Comparison of ENCODE assay signal across 14 cellular contexts in genomic region chr4:186781032-186781917, GRCh38. TPM values are rescaled to one million over a fixed set of nuclear protein-coding genes. Genes with fewer than 3 reads are reported as not detected.
DNase-seq lines count a peak whose midpoint lies in the region; ATAC-seq and TF ChIP-seq lines count a peak whose summit lies in the region.
"Had no signal": no experiment of that assay in that cellular context is flagged by ENCODE, and none has a peak within 500 bp of the region (broad histone marks: within the 10 kb centered on the region; RNA-seq: fewer than 3 reads in every experiment).

No MANE protein-coding gene starts in this region.

- DNase-seq in HCT116 (ENCODE audit: low read depth, low spot score) (peak; percentile 66), RWPE2 (ENCODE audit: low spot score) (peak; percentile 72), fibroblast of pulmonary artery (ENCODE audit: low read depth) (peak; percentile 74), prostate gland (ENCODE audit: low spot score) (peak; percentile 46), suprapubic skin (ENCODE audit: low spot score in 2 of 2) (no peak)
- DNase-seq in activated naive CD4-positive, alpha-beta T cell (lab: John Stamatoyannopoulos, UW) = no peak
- DNase-seq in activated T-helper 2 cell treated with anti-CD3 and anti-CD28 coated beads, Interferon-gamma antibody, Interleukin-2, Interleukin-4, amounts not matched to agents 10 μg/mL and 5 μg/mL and 100 μg/mL, durations not matched to agents 14 hours and 24 hours and 36 hours (ENCODE audit: low spot score) = no peak
- DNase-seq: activated naive CD8-positive, alpha-beta T cell treated with anti-CD3 and anti-CD28 coated beads, Interleukin-2, amount 10 ng/mL, durations not matched to agents 7 days and 5 days; dorsolateral prefrontal cortex; NCI-H1436; NCI-H524; Right ventricle myocardium superior; testis had no signal

- no peaks in the 10 kb centered on the region for H3K27me3 Mint-ChIP-seq in activated T-helper 2 cell treated with anti-CD3 and anti-CD28 coated beads, Interferon-gamma antibody, Interleukin-2, Interleukin-4, amounts not matched to agents 10 μg/mL and 5 μg/mL and 100 μg/mL, durations not matched to agents 14 hours and 24 hours and 36 hours (ENCODE audit: low read depth)
- H3K27me3 Mint-ChIP-seq: activated naive CD8-positive, alpha-beta T cell treated with anti-CD3 and anti-CD28 coated beads, Interleukin-2, amount 10 ng/mL, durations not matched to agents 7 days and 5 days had no signal

- BruUV-seq in HCT116 (replicated peaks; lab: Mats Ljungman, UMichigan) = no TSS peak

- TF ChIP-seq CTCF in HCT116 (IDR thresholded peaks at IDR 0.05 in 2 of 3, conservative IDR thresholded peaks at IDR 0.05 in 1 of 3; ENCODE audit: borderline replicate concordance in 1 of 3, insufficient read depth in 1 of 3, low read depth in 2 of 3, low read length in 2 of 3) (no peak), RWPE2 (IDR thresholded peaks at IDR 0.05; ENCODE audit: poor library complexity, severe bottlenecking) (no peak), fibroblast of pulmonary artery (IDR thresholded peaks at IDR 0.05; ENCODE audit: low read length, missing control alignments) (no peak), prostate gland (IDR thresholded peaks at IDR 0.05) (no peak), suprapubic skin (IDR thresholded peaks at IDR 0.05) (no peak)

- H2AFZ ChIP-seq in HCT116 (ENCODE audit: low read depth, low read length, poor library complexity, severe bottlenecking) = peak overlapping the region; percentile 90

- POLR2A ChIA-PET in HCT116 (lab: Charles Lee) = interaction anchor here (1.7 kb wide), 1 partner anchor 16 kb away, joined by 8 read pairs; no protein-coding TSS in a partner anchor

- H4K20me1 ChIP-seq in HCT116 (ENCODE audit: insufficient read depth) = no peaks in the 10 kb centered on the region

- H3K27ac Mint-ChIP-seq in activated T-helper 2 cell treated with anti-CD3 and anti-CD28 coated beads, Interferon-gamma antibody, Interleukin-2, Interleukin-4, amounts not matched to agents 10 μg/mL and 5 μg/mL and 100 μg/mL, durations not matched to agents 14 hours and 24 hours and 36 hours = no peak overlapping the region
- H3K27ac Mint-ChIP-seq: activated naive CD8-positive, alpha-beta T cell treated with anti-CD3 and anti-CD28 coated beads, Interleukin-2, amount 10 ng/mL, durations not matched to agents 7 days and 5 days had no signal

- TF ChIP-seq RAD21 in HCT116 (IDR thresholded peaks at IDR 0.05; ENCODE audit: low read depth) = no peak

- H3K27me3 ChIP-seq in HCT116 (ENCODE audit: insufficient read depth, low read length) (no peaks in the 10 kb centered on the region), RWPE2 (ENCODE audit: insufficient read depth, poor library complexity, severe bottlenecking) (no peaks in the 10 kb centered on the region), prostate gland (replicated peaks; ENCODE audit: insufficient read depth) (no peaks in the 10 kb centered on the region), suprapubic skin (no peaks in the 10 kb centered on the region)
- H3K27me3 ChIP-seq: testis had no signal

- H3K9me3 ChIP-seq in HCT116 (ENCODE audit: control insufficient read depth in 1 of 2, insufficient read depth in 1 of 2, low read depth in 1 of 2, low read length in 2 of 2) (no peaks in the 10 kb centered on the region), RWPE2 (ENCODE audit: severe bottlenecking) (no peaks in the 10 kb centered on the region), prostate gland (no peaks in the 10 kb centered on the region), suprapubic skin (no peaks in the 10 kb centered on the region)
- H3K9me3 ChIP-seq: testis had no signal

- RAD21 ChIA-PET in HCT116 (lab: Charles Lee; ENCODE audit: low non-redundant PET in 1 of 2, low total read pairs in 2 of 2, uncharacterized antibody in 2 of 2, unreplicated experiment in 2 of 2) = no interaction called here

- peaks cover 19% of the 10 kb centered on the region for H3K9me3 Mint-ChIP-seq in activated T-helper 2 cell treated with anti-CD3 and anti-CD28 coated beads, Interferon-gamma antibody, Interleukin-2, Interleukin-4, amounts not matched to agents 10 μg/mL and 5 μg/mL and 100 μg/mL, durations not matched to agents 14 hours and 24 hours and 36 hours

- intact Hi-C loops in HCT116 (cut with micrococcal nuclease) (no loop called here), prostate gland (cut with DNase I) (no loop called here)
- intact Hi-C loops in activated T-helper 2 cell treated with anti-CD3 and anti-CD28 coated beads, Interferon-gamma antibody, Interleukin-2, Interleukin-4, amounts not matched to agents 10 μg/mL and 5 μg/mL and 100 μg/mL, durations not matched to agents 14 hours and 24 hours and 36 hours (cut with micrococcal nuclease) = no loop called here

- H3K4me3 ChIP-seq in HCT116 (replicated peaks in 1 of 2; ENCODE audit: low read depth in 1 of 2, low read length in 2 of 2) (no peak overlapping the region), RWPE2 (ENCODE audit: severe bottlenecking) (no peak overlapping the region), fibroblast of pulmonary artery (replicated peaks; ENCODE audit: low read depth, low read length) (no peak overlapping the region), prostate gland (no peak overlapping the region), suprapubic skin (no peak overlapping the region)
- H3K4me3 ChIP-seq: dorsolateral prefrontal cortex, testis had no signal

- H3K79me2 ChIP-seq in HCT116 (ENCODE audit: insufficient read depth, low read length) = no peaks in the 10 kb centered on the region

- no peak overlapping the region for H3K27ac ChIP-seq in HCT116 (ENCODE audit: low read depth, low read length)
- peak overlapping the region; percentile 93 for H3K27ac ChIP-seq in RWPE2 (ENCODE audit: poor library complexity, severe bottlenecking)
- H3K27ac ChIP-seq in prostate gland = no peak overlapping the region
- no peak overlapping the region for H3K27ac ChIP-seq in suprapubic skin
- H3K27ac ChIP-seq: dorsolateral prefrontal cortex, testis, VCaP had no signal

- TF ChIP-seq EP300 in suprapubic skin (IDR thresholded peaks at IDR 0.05) = no peak

- TF ChIP-seq POLR2A in HCT116 (IDR thresholded peaks at IDR 0.05; ENCODE audit: borderline replicate concordance, extremely low read depth, insufficient read depth, insufficient read length) = no peak
- TF ChIP-seq POLR2A in prostate gland (IDR thresholded peaks at IDR 0.05) = no peak
- no peak for TF ChIP-seq POLR2A in suprapubic skin (IDR thresholded peaks at IDR 0.05)

- H3K4me1 ChIP-seq in HCT116 (ENCODE audit: control insufficient read depth in 1 of 2, insufficient read depth in 2 of 2, low read length in 2 of 2) (peaks cover 3 to 30% of the 10 kb centered on the region in 2 experiments; a peak in 3 of 4 replicates), RWPE2 (ENCODE audit: insufficient read depth, poor library complexity, severe bottlenecking) (peaks cover 21% of the 10 kb centered on the region), prostate gland (replicated peaks) (no peaks in the 10 kb centered on the region), suprapubic skin (no peaks in the 10 kb centered on the region)
- H3K4me1 ChIP-seq: testis had no signal

- no peaks in the 10 kb centered on the region for H3K9me2 ChIP-seq in HCT116 (ENCODE audit: insufficient read depth)

- CTCF ChIA-PET in HCT116 (lab: Charles Lee) = interaction anchor here (0.6 kb wide), 1 partner anchor 20 kb away, joined by 3 read pairs; no protein-coding TSS in a partner anchor

- H3K9ac ChIP-seq in HCT116 (ENCODE audit: low read length) = peak overlapping the region; percentile 26

- no peaks in the 10 kb centered on the region for H3K36me3 ChIP-seq in HCT116 (ENCODE audit: control insufficient read depth in 1 of 2, insufficient read depth in 2 of 2, low read length in 2 of 2)
- 0 out of 2 replicates have a peak, but pooled peaks cover 4% of the 10 kb centered on the region for H3K36me3 ChIP-seq in RWPE2 (ENCODE audit: low read depth)
- no peaks in the 10 kb centered on the region for H3K36me3 ChIP-seq in prostate gland
- no peaks in the 10 kb centered on the region for H3K36me3 ChIP-seq in suprapubic skin

- no peaks in the 10 kb centered on the region for H3K36me3 Mint-ChIP-seq in activated T-helper 2 cell treated with anti-CD3 and anti-CD28 coated beads, Interferon-gamma antibody, Interleukin-2, Interleukin-4, amounts not matched to agents 10 μg/mL and 5 μg/mL and 100 μg/mL, durations not matched to agents 14 hours and 24 hours and 36 hours (ENCODE audit: low read depth)
- H3K36me3 Mint-ChIP-seq: activated naive CD8-positive, alpha-beta T cell treated with anti-CD3 and anti-CD28 coated beads, Interleukin-2, amount 10 ng/mL, durations not matched to agents 7 days and 5 days had no signal

- WGBS in prostate gland = 53% methylated on average over 6 of the region's 6 CpGs
- WGBS in suprapubic skin = 59% methylated on average over 6 of the region's 6 CpGs

- H3K4me2 ChIP-seq in HCT116 (ENCODE audit: low read length) = peak overlapping the region; percentile 47

- ATAC-seq in HCT116 (peak; percentile 81), RWPE2 (ENCODE audit: low read depth) (peak; percentile 99)

- no peaks in the 10 kb centered on the region for H3K4me1 Mint-ChIP-seq in activated T-helper 2 cell treated with anti-CD3 and anti-CD28 coated beads, Interferon-gamma antibody, Interleukin-2, Interleukin-4, amounts not matched to agents 10 μg/mL and 5 μg/mL and 100 μg/mL, durations not matched to agents 14 hours and 24 hours and 36 hours (ENCODE audit: low read depth)
- H3K4me1 Mint-ChIP-seq: activated naive CD8-positive, alpha-beta T cell treated with anti-CD3 and anti-CD28 coated beads, Interleukin-2, amount 10 ng/mL, durations not matched to agents 7 days and 5 days had no signal

- H3K4me3 Mint-ChIP-seq in activated T-helper 2 cell treated with anti-CD3 and anti-CD28 coated beads, Interferon-gamma antibody, Interleukin-2, Interleukin-4, amounts not matched to agents 10 μg/mL and 5 μg/mL and 100 μg/mL, durations not matched to agents 14 hours and 24 hours and 36 hours (ENCODE audit: low read depth) = no peak overlapping the region
- H3K4me3 Mint-ChIP-seq: activated naive CD8-positive, alpha-beta T cell treated with anti-CD3 and anti-CD28 coated beads, Interleukin-2, amount 10 ng/mL, durations not matched to agents 7 days and 5 days had no signal

TF ChIP-seq in HCT116, 20 proteins besides CTCF, POLR2A, EP300 and RAD21 (continues in another document):
- TF ChIP-seq JUND (IDR thresholded peaks at IDR 0.05) = peak; percentile 37; the same call in 1 of the 2 replicates
- TF ChIP-seq FOSL1 (IDR thresholded peaks at IDR 0.05; ENCODE audit: low read depth) = peak; percentile 24; the same call in 1 of the 2 replicates
- peak; percentile 20; the same call in 1 of the 2 replicates for TF ChIP-seq SP1 (IDR thresholded peaks at IDR 0.05; ENCODE audit: low read depth)
- no peak for TF ChIP-seq ZNF274 (IDR thresholded peaks at IDR 0.05; ENCODE audit: low read depth, low read length)
- no peak for TF ChIP-seq EZH2phosphoT487 (IDR thresholded peaks at IDR 0.05; ENCODE audit: borderline replicate concordance)

RNA-seq across cellular contexts. Expression of gene FAT1, which starts 57.6 kb away (rescaled TPM):
- total RNA-seq in HCT116 (2021; ENCODE audit: unreplicated experiment) = 676 TPM
- polyA plus RNA-seq in HCT116 (2012) = 458 and 528 TPM in 2 replicates
- total RNA-seq in prostate gland = 100 to 1,000 TPM; 175 to 215 TPM
- 100 to 1,000 TPM in 3 of 4 donors, 10 to 100 TPM in 1; 91.2 to 133 (median 105) TPM for total RNA-seq in suprapubic skin
- total RNA-seq in activated T-helper 2 cell treated with anti-CD3 and anti-CD28 coated beads, Interferon-gamma antibody, Interleukin-2, Interleukin-4, amounts not matched to agents 10 μg/mL and 5 μg/mL and 100 μg/mL, durations not matched to agents 14 hours and 24 hours and 36 hours = 0.05 TPM in 2 replicates
- total RNA-seq: activated naive CD8-positive, alpha-beta T cell treated with anti-CD3 and anti-CD28 coated beads, Interleukin-2, amount 10 ng/mL, durations not matched to agents 7 days and 5 days had no signal

Comparison
In these comparisons a context has a peak if more than half of its experiments do, and no peak if none do; other contexts are left out.
1. DNase-seq: peak in HCT116 (single experiment), RWPE2 (single experiment), fibroblast of pulmonary artery (single experiment) and prostate gland (single experiment); none in activated naive CD4-positive, alpha-beta T cell (0 of 4), suprapubic skin (0 of 2) and activated T-helper 2 cell treated with anti-CD3 and anti-CD28 coated beads, Interferon-gamma antibody, Interleukin-2, Interleukin-4, amounts not matched to agents 10 μg/mL and 5 μg/mL and 100 μg/mL, durations not matched to agents 14 hours and 24 hours and 36 hours (single experiment).
2. RNA of gene FAT1, which starts 57.6 kb away (total RNA-seq): 676 TPM in HCT116 (single experiment), 175 to 215 TPM in prostate gland and 91.2 to 133 TPM in suprapubic skin; 0.05 TPM in activated T-helper 2 cell treated with anti-CD3 and anti-CD28 coated beads, Interferon-gamma antibody, Interleukin-2, Interleukin-4, amounts not matched to agents 10 μg/mL and 5 μg/mL and 100 μg/mL, durations not matched to agents 14 hours and 24 hours and 36 hours; every median in the first group is over 10 times any median in the second.